ENCODE assay signal across 23 cellular contexts in the genomic region with DNA sequence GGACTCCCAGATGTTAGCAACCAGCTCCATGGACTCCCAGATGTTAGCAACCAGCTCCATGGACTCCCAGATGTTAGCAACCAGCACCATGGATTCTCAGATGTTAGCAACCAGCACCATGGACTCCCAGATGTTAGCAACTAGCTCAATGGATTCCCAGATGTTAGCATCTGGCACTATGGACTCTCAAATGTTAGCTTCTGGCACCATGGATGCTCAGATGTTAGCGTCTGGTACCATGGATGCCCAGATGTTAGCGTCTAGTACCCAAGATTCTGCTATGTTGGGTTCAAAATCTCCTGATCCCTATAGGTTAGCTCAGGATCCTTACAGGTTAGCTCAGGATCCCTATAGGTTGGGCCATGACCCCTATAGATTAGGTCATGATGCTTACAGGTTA.
"Had no signal": no experiment of that assay in that cellular context is flagged by ENCODE, and none has a peak within 500 bp of the region (broad histone marks: within the 10 kb centered on the region; RNA-seq: fewer than 3 reads in every experiment).

No MANE protein-coding gene starts in this region.

- H3K9ac ChIP-seq: SK-N-SH had no signal

- FAIRE-seq: HTR-8/SVneo, RCC 7860 had no signal

- H3K27ac ChIP-seq: HL-60 had no signal

- DNase-seq: Karpas-422, KG1, MG63, NCI-H1092, NCI-H1105 treated with DMSO at 0.1 percent for 48 hours, NCI-H1417 treated with DMSO at 0.1 percent for 48 hours, NCI-H187, NCI-H2029, NCI-H2081 treated with DMSO at 0.1 percent for 48 hours, NCI-H2171, NCI-H226, NCI-H446, NCI-H510A, NCI-H524 treated with DMSO at 0.1 percent for 48 hours, NCI-H69, NCI-H774, Right ventricle myocardium superior, RPMI8226, SW 1271 had no signal

- H3K4me2 ChIP-seq: SK-N-SH had no signal

- H3K9me2 ChIP-seq: SK-N-SH had no signal

- H3K27me3 ChIP-seq: MG63 had no signal

- H3K9me3 ChIP-seq: MG63, SK-N-SH had no signal

- H3K4me3 ChIP-seq: MG63 had no signal
